2 cellular contexts compared by ENCODE assay signal in the genomic region with DNA sequence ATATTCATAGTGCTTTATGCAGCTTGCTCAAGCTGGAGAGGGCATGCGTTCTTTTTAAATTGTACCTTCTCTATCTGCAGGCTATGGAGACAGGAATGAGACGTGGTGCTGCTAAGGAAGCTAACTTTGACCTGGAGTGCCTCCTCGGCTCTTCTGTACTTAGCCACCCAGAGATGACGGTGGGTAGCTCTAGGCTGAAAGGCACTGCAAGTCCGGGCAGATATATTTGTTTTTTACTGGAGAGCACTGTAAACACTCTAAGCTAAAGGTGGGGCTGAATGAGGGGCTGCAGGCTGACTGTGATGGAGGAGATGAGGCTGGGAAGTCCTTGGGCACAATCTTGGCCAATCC.
TF ChIP-seq lines count a peak whose summit lies in the region.

No MANE protein-coding gene starts in this region.

TF ChIP-seq in endothelial cell of umbilical vein, 7 proteins besides CTCF, POLR2A, EP300 and RAD21:
- TF ChIP-seq, protein P1, sequence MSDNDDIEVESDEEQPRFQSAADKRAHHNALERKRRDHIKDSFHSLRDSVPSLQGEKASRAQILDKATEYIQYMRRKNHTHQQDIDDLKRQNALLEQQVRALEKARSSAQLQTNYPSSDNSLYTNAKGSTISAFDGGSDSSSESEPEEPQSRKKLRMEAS (IDR thresholded peaks at IDR 0.05; ENCODE audit: insufficient read depth, insufficient read length) = no peak
- TF ChIP-seq GATA2 (IDR thresholded peaks at IDR 0.05; ENCODE audit: insufficient read depth, insufficient read length, low read depth, low read length) (no peak), EZH2 (IDR thresholded peaks at IDR 0.05; ENCODE audit: borderline replicate concordance, low read depth, low read length, severe bottlenecking) (no peak), MYC (IDR thresholded peaks at IDR 0.05; ENCODE audit: low read depth, low read length) (no peak), FOS (IDR thresholded peaks at IDR 0.05; ENCODE audit: borderline replicate concordance, insufficient read depth, low read length) (no peak), JUN (IDR thresholded peaks at IDR 0.05; ENCODE audit: borderline replicate concordance, insufficient read depth, insufficient read length, low read depth) (no peak), POLR2AphosphoS5 (IDR thresholded peaks at IDR 0.05; ENCODE audit: insufficient read depth, low read depth, low read length) (no peak)

TF ChIP-seq in GM23338, 12 proteins besides CTCF, POLR2A, EP300 and RAD21:
- TF ChIP-seq, protein P2, sequence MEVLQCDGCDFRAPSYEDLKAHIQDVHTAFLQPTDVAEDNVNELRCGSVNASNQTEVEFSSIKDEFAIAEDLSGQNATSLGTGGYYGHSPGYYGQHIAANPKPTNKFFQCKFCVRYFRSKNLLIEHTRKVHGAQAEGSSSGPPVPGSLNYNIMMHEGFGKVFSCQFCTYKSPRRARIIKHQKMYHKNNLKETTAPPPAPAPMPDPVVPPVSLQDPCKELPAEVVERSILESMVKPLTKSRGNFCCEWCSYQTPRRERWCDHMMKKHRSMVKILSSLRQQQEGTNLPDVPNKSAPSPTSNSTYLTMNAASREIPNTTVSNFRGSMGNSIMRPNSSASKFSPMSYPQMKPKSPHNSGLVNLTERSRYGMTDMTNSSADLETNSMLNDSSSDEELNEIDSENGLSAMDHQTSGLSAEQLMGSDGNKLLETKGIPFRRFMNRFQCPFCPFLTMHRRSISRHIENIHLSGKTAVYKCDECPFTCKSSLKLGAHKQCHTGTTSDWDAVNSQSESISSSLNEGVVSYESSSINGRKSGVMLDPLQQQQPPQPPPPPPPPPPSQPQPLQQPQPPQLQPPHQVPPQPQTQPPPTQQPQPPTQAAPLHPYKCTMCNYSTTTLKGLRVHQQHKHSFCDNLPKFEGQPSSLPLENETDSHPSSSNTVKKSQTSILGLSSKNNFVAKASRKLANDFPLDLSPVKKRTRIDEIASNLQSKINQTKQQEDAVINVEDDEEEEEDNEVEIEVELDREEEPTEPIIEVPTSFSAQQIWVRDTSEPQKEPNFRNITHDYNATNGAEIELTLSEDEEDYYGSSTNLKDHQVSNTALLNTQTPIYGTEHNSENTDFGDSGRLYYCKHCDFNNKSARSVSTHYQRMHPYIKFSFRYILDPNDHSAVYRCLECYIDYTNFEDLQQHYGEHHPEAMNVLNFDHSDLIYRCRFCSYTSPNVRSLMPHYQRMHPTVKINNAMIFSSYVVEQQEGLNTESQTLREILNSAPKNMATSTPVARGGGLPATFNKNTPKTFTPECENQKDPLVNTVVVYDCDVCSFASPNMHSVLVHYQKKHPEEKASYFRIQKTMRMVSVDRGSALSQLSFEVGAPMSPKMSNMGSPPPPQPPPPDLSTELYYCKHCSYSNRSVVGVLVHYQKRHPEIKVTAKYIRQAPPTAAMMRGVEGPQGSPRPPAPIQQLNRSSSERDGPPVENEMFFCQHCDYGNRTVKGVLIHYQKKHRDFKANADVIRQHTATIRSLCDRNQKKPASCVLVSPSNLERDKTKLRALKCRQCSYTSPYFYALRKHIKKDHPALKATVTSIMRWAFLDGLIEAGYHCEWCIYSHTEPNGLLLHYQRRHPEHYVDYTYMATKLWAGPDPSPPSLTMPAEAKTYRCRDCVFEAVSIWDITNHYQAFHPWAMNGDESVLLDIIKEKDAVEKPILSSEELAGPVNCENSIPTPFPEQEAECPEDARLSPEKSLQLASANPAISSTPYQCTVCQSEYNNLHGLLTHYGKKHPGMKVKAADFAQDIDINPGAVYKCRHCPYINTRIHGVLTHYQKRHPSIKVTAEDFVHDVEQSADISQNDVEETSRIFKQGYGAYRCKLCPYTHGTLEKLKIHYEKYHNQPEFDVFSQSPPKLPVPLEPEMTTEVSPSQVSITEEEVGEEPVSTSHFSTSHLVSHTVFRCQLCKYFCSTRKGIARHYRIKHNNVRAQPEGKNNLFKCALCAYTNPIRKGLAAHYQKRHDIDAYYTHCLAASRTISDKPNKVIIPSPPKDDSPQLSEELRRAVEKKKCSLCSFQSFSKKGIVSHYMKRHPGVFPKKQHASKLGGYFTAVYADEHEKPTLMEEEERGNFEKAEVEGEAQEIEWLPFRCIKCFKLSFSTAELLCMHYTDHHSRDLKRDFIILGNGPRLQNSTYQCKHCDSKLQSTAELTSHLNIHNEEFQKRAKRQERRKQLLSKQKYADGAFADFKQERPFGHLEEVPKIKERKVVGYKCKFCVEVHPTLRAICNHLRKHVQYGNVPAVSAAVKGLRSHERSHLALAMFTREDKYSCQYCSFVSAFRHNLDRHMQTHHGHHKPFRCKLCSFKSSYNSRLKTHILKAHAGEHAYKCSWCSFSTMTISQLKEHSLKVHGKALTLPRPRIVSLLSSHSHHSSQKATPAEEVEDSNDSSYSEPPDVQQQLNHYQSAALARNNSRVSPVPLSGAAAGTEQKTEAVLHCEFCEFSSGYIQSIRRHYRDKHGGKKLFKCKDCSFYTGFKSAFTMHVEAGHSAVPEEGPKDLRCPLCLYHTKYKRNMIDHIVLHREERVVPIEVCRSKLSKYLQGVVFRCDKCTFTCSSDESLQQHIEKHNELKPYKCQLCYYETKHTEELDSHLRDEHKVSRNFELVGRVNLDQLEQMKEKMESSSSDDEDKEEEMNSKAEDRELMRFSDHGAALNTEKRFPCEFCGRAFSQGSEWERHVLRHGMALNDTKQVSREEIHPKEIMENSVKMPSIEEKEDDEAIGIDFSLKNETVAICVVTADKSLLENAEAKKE (CRISPR knock-in tag; IDR thresholded peaks at IDR 0.05) = no peak
- TF ChIP-seq, protein P3, sequence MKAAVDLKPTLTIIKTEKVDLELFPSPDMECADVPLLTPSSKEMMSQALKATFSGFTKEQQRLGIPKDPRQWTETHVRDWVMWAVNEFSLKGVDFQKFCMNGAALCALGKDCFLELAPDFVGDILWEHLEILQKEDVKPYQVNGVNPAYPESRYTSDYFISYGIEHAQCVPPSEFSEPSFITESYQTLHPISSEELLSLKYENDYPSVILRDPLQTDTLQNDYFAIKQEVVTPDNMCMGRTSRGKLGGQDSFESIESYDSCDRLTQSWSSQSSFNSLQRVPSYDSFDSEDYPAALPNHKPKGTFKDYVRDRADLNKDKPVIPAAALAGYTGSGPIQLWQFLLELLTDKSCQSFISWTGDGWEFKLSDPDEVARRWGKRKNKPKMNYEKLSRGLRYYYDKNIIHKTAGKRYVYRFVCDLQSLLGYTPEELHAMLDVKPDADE (IDR thresholded peaks at IDR 0.05) = no peak
- TF ChIP-seq NANOG (IDR thresholded peaks at IDR 0.05; ENCODE audit: borderline replicate concordance) = no peak
- TF ChIP-seq CREB1 (CRISPR knock-in tag; IDR thresholded peaks at IDR 0.05; ENCODE audit: low read depth) = no peak
- no peak for TF ChIP-seq POLR2AphosphoS5 (IDR thresholded peaks at IDR 0.05; ENCODE audit: low read depth)
- TF ChIP-seq JUNB (IDR thresholded peaks at IDR 0.05; ENCODE audit: unreplicated experiment) = no peak
- no peak for TF ChIP-seq STAT1 (IDR thresholded peaks at IDR 0.05; ENCODE audit: unreplicated experiment)
- no peak for TF ChIP-seq EZH2 (IDR thresholded peaks at IDR 0.05; ENCODE audit: low read depth, unreplicated experiment)
- no peak for TF ChIP-seq EZH2phosphoT487 (IDR thresholded peaks at IDR 0.05; ENCODE audit: unreplicated experiment)
- TF ChIP-seq, protein P4, sequence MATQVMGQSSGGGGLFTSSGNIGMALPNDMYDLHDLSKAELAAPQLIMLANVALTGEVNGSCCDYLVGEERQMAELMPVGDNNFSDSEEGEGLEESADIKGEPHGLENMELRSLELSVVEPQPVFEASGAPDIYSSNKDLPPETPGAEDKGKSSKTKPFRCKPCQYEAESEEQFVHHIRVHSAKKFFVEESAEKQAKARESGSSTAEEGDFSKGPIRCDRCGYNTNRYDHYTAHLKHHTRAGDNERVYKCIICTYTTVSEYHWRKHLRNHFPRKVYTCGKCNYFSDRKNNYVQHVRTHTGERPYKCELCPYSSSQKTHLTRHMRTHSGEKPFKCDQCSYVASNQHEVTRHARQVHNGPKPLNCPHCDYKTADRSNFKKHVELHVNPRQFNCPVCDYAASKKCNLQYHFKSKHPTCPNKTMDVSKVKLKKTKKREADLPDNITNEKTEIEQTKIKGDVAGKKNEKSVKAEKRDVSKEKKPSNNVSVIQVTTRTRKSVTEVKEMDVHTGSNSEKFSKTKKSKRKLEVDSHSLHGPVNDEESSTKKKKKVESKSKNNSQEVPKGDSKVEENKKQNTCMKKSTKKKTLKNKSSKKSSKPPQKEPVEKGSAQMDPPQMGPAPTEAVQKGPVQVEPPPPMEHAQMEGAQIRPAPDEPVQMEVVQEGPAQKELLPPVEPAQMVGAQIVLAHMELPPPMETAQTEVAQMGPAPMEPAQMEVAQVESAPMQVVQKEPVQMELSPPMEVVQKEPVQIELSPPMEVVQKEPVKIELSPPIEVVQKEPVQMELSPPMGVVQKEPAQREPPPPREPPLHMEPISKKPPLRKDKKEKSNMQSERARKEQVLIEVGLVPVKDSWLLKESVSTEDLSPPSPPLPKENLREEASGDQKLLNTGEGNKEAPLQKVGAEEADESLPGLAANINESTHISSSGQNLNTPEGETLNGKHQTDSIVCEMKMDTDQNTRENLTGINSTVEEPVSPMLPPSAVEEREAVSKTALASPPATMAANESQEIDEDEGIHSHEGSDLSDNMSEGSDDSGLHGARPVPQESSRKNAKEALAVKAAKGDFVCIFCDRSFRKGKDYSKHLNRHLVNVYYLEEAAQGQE (IDR thresholded peaks at IDR 0.05; ENCODE audit: unreplicated experiment) = no peak
- no peak for TF ChIP-seq ZNF114 (CRISPR knock-in tag; IDR thresholded peaks at IDR 0.05)
- no peak for TF ChIP-seq ZNF331 (CRISPR knock-in tag; IDR thresholded peaks at IDR 0.05; ENCODE audit: low read depth)
